In the genomic region with DNA sequence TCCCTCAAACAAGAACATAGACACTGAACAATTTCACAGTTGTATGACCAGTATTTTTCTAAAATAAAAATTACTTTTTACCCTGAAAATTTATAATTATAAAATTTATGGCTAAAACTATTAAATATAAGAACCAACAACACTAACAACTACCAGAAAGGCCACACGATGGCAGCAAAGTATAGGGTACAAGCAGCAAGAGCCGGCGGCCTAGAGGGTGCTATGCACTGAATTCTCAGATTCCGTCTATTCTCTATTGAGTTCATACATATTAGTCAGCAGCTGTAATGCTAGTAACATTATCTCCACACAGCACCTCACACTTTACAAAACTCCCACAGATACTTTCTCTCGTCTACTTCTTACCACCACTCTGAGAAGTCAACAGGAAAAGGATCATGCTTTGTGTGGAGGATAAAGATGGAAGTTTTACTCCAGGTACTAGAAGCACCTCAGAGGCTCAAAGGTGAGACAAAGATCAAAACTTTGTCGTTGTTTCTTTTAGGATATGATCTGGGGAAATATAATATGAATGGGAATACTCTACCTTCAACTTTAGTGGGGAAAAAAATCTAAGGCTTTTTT, we compare ENCODE assay signal across 8 cellular contexts.
DNase-seq lines count a peak whose midpoint lies in the region; ATAC-seq, FAIRE-seq and TF ChIP-seq lines count a peak whose summit lies in the region.

No MANE protein-coding gene starts in this region.

- H3K4me2 ChIP-seq in H9 (ENCODE audit: insufficient read depth, insufficient read length, low read length) = no peak overlapping the region
- H3K4me2 ChIP-seq in Loucy (ENCODE audit: low read depth, low read length, poor library complexity, severe bottlenecking) = no peak overlapping the region

- FAIRE-seq in pancreas (lab: Jason Lieb, UNC) = peak; percentile 93

- no peak overlapping the region for H2BK12ac ChIP-seq in H9 (ENCODE audit: insufficient read length, low read depth, low read length)

- ATAC-seq in foreskin keratinocyte (peak; percentile 80), pancreas (peak; percentile 80 to 96 (median 92)), GM18873 (IDR thresholded peaks at IDR 0.05; ENCODE audit: low FRiP score, unreplicated experiment) (no peak)

- H3K9me3 ChIP-seq in H9 (ENCODE audit: control insufficient read depth, low read depth, low read length) (no peaks in the 10 kb centered on the region), Loucy (ENCODE audit: insufficient read depth, low read depth, low read length) (no peaks in the 10 kb centered on the region), pancreas (no peaks in the 10 kb centered on the region)

- no peak overlapping the region for H2BK15ac ChIP-seq in H9 (ENCODE audit: low read depth, low read length)

- no peak overlapping the region for H2AK5ac ChIP-seq in H9 (ENCODE audit: insufficient read length, low read length)

- no CpG with 5 or more reads among the region's 6 CpGs for WGBS in H9 (ENCODE audit: extremely low coverage, insufficient read length, low lambda C conversion rate)
- WGBS in pancreas, 2 donors = 7% methylated on average over 6 of the region's 6 CpGs

- H4K20me1 ChIP-seq in H9 (ENCODE audit: control insufficient read depth, insufficient read depth, insufficient read length) = no peaks in the 10 kb centered on the region
- H4K20me1 ChIP-seq in Loucy (ENCODE audit: insufficient read depth, low read length, poor library complexity, severe bottlenecking) = no peaks in the 10 kb centered on the region

- no peaks in the 10 kb centered on the region for H3K9me2 ChIP-seq in Loucy (replicated peaks; ENCODE audit: low read depth, low read length)

- no peak overlapping the region for H3K4ac ChIP-seq in H9 (ENCODE audit: low read depth, low read length)

- no peak overlapping the region for H4K91ac ChIP-seq in H9 (ENCODE audit: insufficient read length, low read depth, low read length)

- no peak overlapping the region for H3T11ph ChIP-seq in H9 (ENCODE audit: low read length)

- H3K9ac ChIP-seq in H9 (ENCODE audit: extremely low read depth, insufficient read length, low read length) (no peak overlapping the region), Loucy (ENCODE audit: low read depth, low read length, poor library complexity, severe bottlenecking) (no peak overlapping the region)

- no peaks in the 10 kb centered on the region; a peak in 1 of 4 replicates for H3K4me1 Mint-ChIP-seq in H9
- H3K4me1 Mint-ChIP-seq in activated T-helper 2 cell treated with anti-CD3 and anti-CD28 coated beads, Interferon-gamma antibody, Interleukin-2, Interleukin-4, amounts not matched to agents 10 μg/mL and 5 μg/mL and 100 μg/mL, durations not matched to agents 14 hours and 24 hours and 36 hours (ENCODE audit: low read depth) = no peaks in the 10 kb centered on the region

- no peak overlapping the region for H3K27ac ChIP-seq in H9 (ENCODE audit: insufficient read length, low read depth, low read length)
- H3K27ac ChIP-seq in foreskin keratinocyte = no peak overlapping the region
- no peak overlapping the region for H3K27ac ChIP-seq in pancreas

- no peak overlapping the region for H3K56ac ChIP-seq in H9 (ENCODE audit: insufficient read length, low read depth, low read length)

- DNase-seq in GF-D8 (lab: John Stamatoyannopoulos, UW) = peak; percentile 5
- DNase-seq in H9 = peak; percentile 70
- DNase-seq in RPMI7951 (ENCODE audit: low read depth) = peak; percentile 68
- peak; percentile 31 for DNase-seq in activated T-helper 2 cell treated with anti-CD3 and anti-CD28 coated beads, Interferon-gamma antibody, Interleukin-2, Interleukin-4, amounts not matched to agents 10 μg/mL and 5 μg/mL and 100 μg/mL, durations not matched to agents 14 hours and 24 hours and 36 hours (ENCODE audit: low spot score)
- peak in 1 of 2 donors; percentile 59 for DNase-seq in foreskin keratinocyte
- DNase-seq in pancreas = peak; percentile 39 to 77 (median 59)

- H3K27ac Mint-ChIP-seq in H9 = no peak overlapping the region
- H3K27ac Mint-ChIP-seq in activated T-helper 2 cell treated with anti-CD3 and anti-CD28 coated beads, Interferon-gamma antibody, Interleukin-2, Interleukin-4, amounts not matched to agents 10 μg/mL and 5 μg/mL and 100 μg/mL, durations not matched to agents 14 hours and 24 hours and 36 hours = no peak overlapping the region

- no peak overlapping the region for H3K18ac ChIP-seq in H9 (ENCODE audit: insufficient read length, low read depth, low read length)

- no peak overlapping the region for H3K23ac ChIP-seq in H9 (ENCODE audit: insufficient read length, low read depth, low read length)

- H3K36me3 Mint-ChIP-seq in H9 (ENCODE audit: insufficient read depth in 1 of 3, low read depth in 3 of 3) = no peaks in the 10 kb centered on the region
- H3K36me3 Mint-ChIP-seq in activated T-helper 2 cell treated with anti-CD3 and anti-CD28 coated beads, Interferon-gamma antibody, Interleukin-2, Interleukin-4, amounts not matched to agents 10 μg/mL and 5 μg/mL and 100 μg/mL, durations not matched to agents 14 hours and 24 hours and 36 hours (ENCODE audit: low read depth) = no peaks in the 10 kb centered on the region

- H4K5ac ChIP-seq in H9 (ENCODE audit: insufficient read length, low read depth, low read length) = no peak overlapping the region

- no peak overlapping the region for H2BK120ac ChIP-seq in H9 (ENCODE audit: low read depth, low read length, poor library complexity, severe bottlenecking)

- H3K79me2 ChIP-seq in H9 (ENCODE audit: insufficient read depth, low read length) = no peaks in the 10 kb centered on the region
- H3K79me2 ChIP-seq in Loucy (ENCODE audit: insufficient read depth, low read length) = no peaks in the 10 kb centered on the region

- no peaks in the 10 kb centered on the region for H3K27me3 Mint-ChIP-seq in H9 (ENCODE audit: low read depth)
- peaks cover 11% of the 10 kb centered on the region for H3K27me3 Mint-ChIP-seq in activated T-helper 2 cell treated with anti-CD3 and anti-CD28 coated beads, Interferon-gamma antibody, Interleukin-2, Interleukin-4, amounts not matched to agents 10 μg/mL and 5 μg/mL and 100 μg/mL, durations not matched to agents 14 hours and 24 hours and 36 hours (ENCODE audit: low read depth)

- intact Hi-C loops in activated T-helper 2 cell treated with anti-CD3 and anti-CD28 coated beads, Interferon-gamma antibody, Interleukin-2, Interleukin-4, amounts not matched to agents 10 μg/mL and 5 μg/mL and 100 μg/mL, durations not matched to agents 14 hours and 24 hours and 36 hours (cut with micrococcal nuclease) = loop anchor here (1.0 to 5.0 kb wide), 3 partner anchors 237 to 1006 kb away; no protein-coding TSS in a partner anchor
- intact Hi-C loops in pancreas (cut with DNase I) = loop anchor here in 2 of 3 donors (5.0 kb wide), 2 partner anchors 231 to 236 kb away; no protein-coding TSS in a partner anchor

- H3K4me3 ChIP-seq in Loucy (ENCODE audit: low read length, poor library complexity, severe bottlenecking) = no peak overlapping the region
- no peak overlapping the region for H3K4me3 ChIP-seq in pancreas

- TF ChIP-seq CTCF in H9 (conservative IDR thresholded peaks at IDR 0.05) = peak; percentile 92
- peak; percentile 71 for TF ChIP-seq CTCF in Loucy (conservative IDR thresholded peaks at IDR 0.05; ENCODE audit: low read length)
- peak; percentile 94 for TF ChIP-seq CTCF in foreskin keratinocyte (conservative IDR thresholded peaks at IDR 0.05)
- TF ChIP-seq CTCF in pancreas (IDR thresholded peaks at IDR 0.05) = peak in 3 of 4 donors; percentile 63 to 67 (median 64)

- no peak overlapping the region for H3K14ac ChIP-seq in H9 (ENCODE audit: insufficient read depth, low read length)

- H3K79me1 ChIP-seq in H9 (ENCODE audit: insufficient read depth, low read depth, low read length, poor library complexity, severe bottlenecking) = no peaks in the 10 kb centered on the region

- H2BK20ac ChIP-seq in H9 (ENCODE audit: low read depth, low read length, poor library complexity, severe bottlenecking) = no peak overlapping the region

- no peak overlapping the region for H2BK5ac ChIP-seq in H9 (ENCODE audit: insufficient read length, low read length)

- H4K8ac ChIP-seq in H9 (replicated peaks; ENCODE audit: insufficient read length, low read depth, low read length) = no peak overlapping the region

- no peaks in the 10 kb centered on the region for H3K27me3 ChIP-seq in H9 (ENCODE audit: insufficient read depth, low read length)
- H3K27me3 ChIP-seq in Loucy (ENCODE audit: insufficient read depth, low read length, poor library complexity, severe bottlenecking) = no peaks in the 10 kb centered on the region
- peaks cover 5% of the 10 kb centered on the region for H3K27me3 ChIP-seq in foreskin keratinocyte
- peaks cover 0 to 5% (median 0%) of the 10 kb centered on the region in 4 donors for H3K27me3 ChIP-seq in pancreas

- H3K9me3 Mint-ChIP-seq in H9 = no peaks in the 10 kb centered on the region
- H3K9me3 Mint-ChIP-seq in activated T-helper 2 cell treated with anti-CD3 and anti-CD28 coated beads, Interferon-gamma antibody, Interleukin-2, Interleukin-4, amounts not matched to agents 10 μg/mL and 5 μg/mL and 100 μg/mL, durations not matched to agents 14 hours and 24 hours and 36 hours = no peaks in the 10 kb centered on the region

- H3F3A ChIP-seq in Loucy (ENCODE audit: low read depth) = no peaks in the 10 kb centered on the region

- no peak overlapping the region for H3K4me3 Mint-ChIP-seq in H9
- no peak overlapping the region for H3K4me3 Mint-ChIP-seq in activated T-helper 2 cell treated with anti-CD3 and anti-CD28 coated beads, Interferon-gamma antibody, Interleukin-2, Interleukin-4, amounts not matched to agents 10 μg/mL and 5 μg/mL and 100 μg/mL, durations not matched to agents 14 hours and 24 hours and 36 hours (ENCODE audit: low read depth)

- H3K23me2 ChIP-seq in H9 (ENCODE audit: insufficient read length, low read depth, low read length, poor library complexity, severe bottlenecking) = no peaks in the 10 kb centered on the region

- H3K4me1 ChIP-seq in H9 (ENCODE audit: insufficient read depth, low read length) (no peaks in the 10 kb centered on the region), Loucy (ENCODE audit: insufficient read depth, low read length, poor library complexity, severe bottlenecking) (no peaks in the 10 kb centered on the region), foreskin keratinocyte (peaks cover 6% of the 10 kb centered on the region), pancreas (peaks cover 0 to 3% (median 0%) of the 10 kb centered on the region in 3 donors)

- H2AFZ ChIP-seq in H9 (ENCODE audit: low read length) (no peak overlapping the region), Loucy (ENCODE audit: low read length) (no peak overlapping the region)

- H3K36me3 ChIP-seq in Loucy (ENCODE audit: insufficient read depth, low read length) = no peaks in the 10 kb centered on the region
- no peaks in the 10 kb centered on the region for H3K36me3 ChIP-seq in pancreas
